27 cellular contexts compared by ENCODE assay signal in genomic region chr12:96321941-96322340, GRCh38.
"Had no signal": no experiment of that assay in that cellular context is flagged by ENCODE, and none has a peak within 500 bp of the region (broad histone marks: within the 10 kb centered on the region; RNA-seq: fewer than 3 reads in every experiment).

No MANE protein-coding gene starts in this region.

- H3K27me3 Mint-ChIP-seq: dendritic cell treated with granulocyte-macrophage colony-stimulating factor and Interleukin-4, amounts not matched to agents 40 ng/mL and 50 ng/mL, for 4 days; memory B cell; progenitor cell of endocrine pancreas had no signal

- DNase-seq: effector CD8-positive, alpha-beta T cell; endodermal cell; foreskin keratinocyte; heart left ventricle; kidney; stimulated activated CD4-positive, alpha-beta T cell treated with anti-CD3 and anti-CD28 coated beads, Interleukin-12 subunit alpha, Interleukin-12 subunit beta, amount 100 ng/mL, for 4 hours; stimulated activated CD4-positive, alpha-beta T cell treated with anti-CD3 and anti-CD28 coated beads, Interleukin-1b, Interleukin-23, amount 100 ng/mL, for 48 hours; stimulated activated CD4-positive, alpha-beta T cell treated with anti-CD3 and anti-CD28 coated beads, Interleukin-4, amount 100 ng/mL, for 1 hour; stimulated activated CD8-positive, alpha-beta memory T cell treated with anti-CD3 and anti-CD28 coated beads, Interleukin-4, amount 100 ng/mL, for 48 hours; stimulated activated naive CD4-positive, alpha-beta T cell treated with Interleukin-2 at 50 U/mL for 16 hours; stomach; thyroid gland; trophoblast cell had no signal

- H3K4me3 ChIP-seq: esophagus muscularis mucosa, gastroesophageal sphincter, heart left ventricle, hepatocyte, lung, neural progenitor cell, right atrium auricular region, smooth muscle cell, stomach, thyroid gland, vagina had no signal

- ATAC-seq: foreskin keratinocyte, gastroesophageal sphincter, heart left ventricle, left lobe of liver, sciatic nerve had no signal

- H3K27ac Mint-ChIP-seq: dendritic cell treated with granulocyte-macrophage colony-stimulating factor and Interleukin-4, amounts not matched to agents 40 ng/mL and 50 ng/mL, for 4 days; endodermal cell; memory B cell; nephron; neural progenitor cell; progenitor cell of endocrine pancreas had no signal

- H3K4me1 Mint-ChIP-seq: nephron, neural progenitor cell had no signal

- H3K9me3 Mint-ChIP-seq: dendritic cell treated with granulocyte-macrophage colony-stimulating factor and Interleukin-4, amounts not matched to agents 40 ng/mL and 50 ng/mL, for 4 days had no signal

- H3K4me3 Mint-ChIP-seq: dendritic cell treated with granulocyte-macrophage colony-stimulating factor and Interleukin-4, amounts not matched to agents 40 ng/mL and 50 ng/mL, for 4 days; endodermal cell; memory B cell; nephron; neural progenitor cell had no signal
